17 cellular contexts compared by ENCODE assay signal in genomic region chr6:95094751-95095150, GRCh38.
DNase-seq lines count a peak whose midpoint lies in the region; ATAC-seq, FAIRE-seq and TF ChIP-seq lines count a peak whose summit lies in the region.
"Had no signal": no experiment of that assay in that cellular context is flagged by ENCODE, and none has a peak within 500 bp of the region (broad histone marks: within the 10 kb centered on the region; RNA-seq: fewer than 3 reads in every experiment).

No MANE protein-coding gene starts in this region.

- dilution Hi-C loops in keratinocyte (cut with MboI; ENCODE audit: extremely low pct_ligation_motif_present, low sequenced_read_pairs), result no loop called here

- H3K4me3 Mint-ChIP-seq in astrocyte (ENCODE audit: unreplicated experiment), result no peak overlapping the region
- H3K4me3 Mint-ChIP-seq: activated CD4-positive, alpha-beta memory T cell treated with anti-CD3 and anti-CD28 coated beads, Interleukin-2, amount 10 ng/mL, durations not matched to agents 7 days and 5 days; activated naive CD4-positive, alpha-beta T cell treated with anti-CD3 and anti-CD28 coated beads, Interleukin-2, amount 10 ng/mL, durations not matched to agents 7 days and 5 days; memory B cell; T-helper 1 cell treated with Interleukin-12 subunit alpha and Interleukin-12 subunit beta and Interleukin-4 antibody, amounts not matched to agents 30 μg/mL and 1 μg/mL, for 36 hours had no signal

- H3K36me3 Mint-ChIP-seq in astrocyte (ENCODE audit: low read depth, unreplicated experiment), result no peaks in the 10 kb centered on the region
- H3K36me3 Mint-ChIP-seq: activated naive CD4-positive, alpha-beta T cell treated with anti-CD3 and anti-CD28 coated beads, Interleukin-2, amount 10 ng/mL, durations not matched to agents 7 days and 5 days; memory B cell had no signal

- H3K9ac ChIP-seq in HUES64 (ENCODE audit: low read depth, low read length) (peak overlapping the region; percentile 23; the same call in 1 of the 2 replicates), astrocyte (ENCODE audit: low read length) (peak overlapping the region; percentile 30), keratinocyte (ENCODE audit: control insufficient read depth, extremely low read depth, insufficient read depth, low read length) (peak overlapping the region; percentile 63), Karpas-422 (ENCODE audit: low read length) (no peak overlapping the region)
- H3K9ac ChIP-seq: BLaER1 treated with 17β-estradiol and CSF1 and Interleukin-3, amounts not matched to agents 10 nM and 100 nM had no signal

- H3K9me3 ChIP-seq in HUES64 (ENCODE audit: insufficient read depth, low read depth, low read length) (no peaks in the 10 kb centered on the region), astrocyte (ENCODE audit: insufficient read depth, low read depth, low read length) (no peaks in the 10 kb centered on the region), keratinocyte (ENCODE audit: control insufficient read depth, low read depth, low read length) (no peaks in the 10 kb centered on the region), Karpas-422 (ENCODE audit: low read length) (no peaks in the 10 kb centered on the region)
- H3K9me3 ChIP-seq: BLaER1 treated with 17β-estradiol and CSF1 and Interleukin-3, amounts not matched to agents 10 nM and 100 nM; heart left ventricle; stomach had no signal

- no CpG with 5 or more reads among the region's 2 CpGs for WGBS in HUES64

- H3K27me3 ChIP-seq in HUES64 (ENCODE audit: insufficient read depth, low read length) (no peaks in the 10 kb centered on the region), astrocyte (ENCODE audit: insufficient read depth, low read length) (no peaks in the 10 kb centered on the region), keratinocyte (ENCODE audit: control insufficient read depth, extremely low read depth, insufficient read depth, low read length) (no peaks in the 10 kb centered on the region), Karpas-422 (ENCODE audit: low read length) (no peaks in the 10 kb centered on the region)
- H3K27me3 ChIP-seq: BLaER1 treated with 17β-estradiol and CSF1 and Interleukin-3, amounts not matched to agents 10 nM and 100 nM had no signal

- H3K27ac Mint-ChIP-seq in astrocyte (ENCODE audit: unreplicated experiment), result no peak overlapping the region
- H3K27ac Mint-ChIP-seq: activated CD4-positive, alpha-beta memory T cell treated with anti-CD3 and anti-CD28 coated beads, Interleukin-2, amount 10 ng/mL, durations not matched to agents 7 days and 5 days; activated naive CD4-positive, alpha-beta T cell treated with anti-CD3 and anti-CD28 coated beads, Interleukin-2, amount 10 ng/mL, durations not matched to agents 7 days and 5 days; memory B cell; T-helper 1 cell treated with Interleukin-12 subunit alpha and Interleukin-12 subunit beta and Interleukin-4 antibody, amounts not matched to agents 30 μg/mL and 1 μg/mL, for 36 hours had no signal

- H3K4me1 ChIP-seq in HUES64 (ENCODE audit: insufficient read depth, low read length) (peaks cover 12% of the 10 kb centered on the region; the same call in 1 of the 2 replicates), astrocyte (ENCODE audit: insufficient read depth, low read length) (peaks cover 11% of the 10 kb centered on the region), keratinocyte (ENCODE audit: control insufficient read depth, extremely low read depth, insufficient read depth, low read length) (peaks cover 30% of the 10 kb centered on the region), Karpas-422 (ENCODE audit: low read length) (no peaks in the 10 kb centered on the region)
- H3K4me1 ChIP-seq: BLaER1 treated with 17β-estradiol and CSF1 and Interleukin-3, amounts not matched to agents 10 nM and 100 nM; heart left ventricle had no signal

- H3K4me3 ChIP-seq in HUES64 (ENCODE audit: low read length) (no peak overlapping the region), astrocyte (ENCODE audit: insufficient read depth, low read depth, low read length) (peak overlapping the region; percentile 45), keratinocyte (ENCODE audit: control insufficient read depth in 2 of 3, extremely low read depth in 1 of 3, insufficient read depth in 2 of 3, low read depth in 1 of 3, low read length in 3 of 3) (peak overlapping the region in 2 of 3 experiments; percentile 58 to 59), Karpas-422 (ENCODE audit: low read length) (no peak overlapping the region)
- H3K4me3 ChIP-seq: BLaER1 treated with 17β-estradiol and CSF1 and Interleukin-3, amounts not matched to agents 10 nM and 100 nM; heart left ventricle; stomach had no signal

- H3K9me1 ChIP-seq in keratinocyte (ENCODE audit: control insufficient read depth, extremely low read depth, insufficient read depth, low read length), result no peaks in the 10 kb centered on the region

- H3K79me2 ChIP-seq in astrocyte (ENCODE audit: insufficient read depth, low read length), result no peaks in the 10 kb centered on the region
- no peaks in the 10 kb centered on the region for H3K79me2 ChIP-seq in keratinocyte (ENCODE audit: control insufficient read depth, insufficient read depth, low read length)
- H3K79me2 ChIP-seq in Karpas-422 (ENCODE audit: low read length), result no peaks in the 10 kb centered on the region

- no peaks in the 10 kb centered on the region for H3K36me3 ChIP-seq in HUES64 (ENCODE audit: insufficient read depth, low read length)
- no peaks in the 10 kb centered on the region for H3K36me3 ChIP-seq in astrocyte (ENCODE audit: insufficient read depth, low read length)
- no peaks in the 10 kb centered on the region for H3K36me3 ChIP-seq in keratinocyte (ENCODE audit: control insufficient read depth in 2 of 2, extremely low read depth in 1 of 2, insufficient read depth in 2 of 2, low read length in 2 of 2)
- H3K36me3 ChIP-seq in Karpas-422 (ENCODE audit: insufficient read depth, low read length), result no peaks in the 10 kb centered on the region
- H3K36me3 ChIP-seq: BLaER1 treated with 17β-estradiol and CSF1 and Interleukin-3, amounts not matched to agents 10 nM and 100 nM; heart left ventricle; stomach had no signal

- H4K20me1 ChIP-seq in astrocyte (ENCODE audit: insufficient read depth, low read length), result no peaks in the 10 kb centered on the region
- no peaks in the 10 kb centered on the region for H4K20me1 ChIP-seq in keratinocyte (ENCODE audit: control insufficient read depth, extremely low read depth, insufficient read depth, low read length)
- no peaks in the 10 kb centered on the region for H4K20me1 ChIP-seq in Karpas-422 (ENCODE audit: insufficient read depth, low read depth, low read length)
- H4K20me1 ChIP-seq: BLaER1 treated with 17β-estradiol and CSF1 and Interleukin-3, amounts not matched to agents 10 nM and 100 nM had no signal

- peaks cover 16% of the 10 kb centered on the region for H3K4me1 Mint-ChIP-seq in astrocyte (ENCODE audit: low read depth, unreplicated experiment)
- H3K4me1 Mint-ChIP-seq: activated CD4-positive, alpha-beta memory T cell treated with anti-CD3 and anti-CD28 coated beads, Interleukin-2, amount 10 ng/mL, durations not matched to agents 7 days and 5 days; activated naive CD4-positive, alpha-beta T cell treated with anti-CD3 and anti-CD28 coated beads, Interleukin-2, amount 10 ng/mL, durations not matched to agents 7 days and 5 days; memory B cell had no signal

- H3K9me3 Mint-ChIP-seq in astrocyte (ENCODE audit: unreplicated experiment), result no peaks in the 10 kb centered on the region
- H3K9me3 Mint-ChIP-seq: activated CD4-positive, alpha-beta memory T cell treated with anti-CD3 and anti-CD28 coated beads, Interleukin-2, amount 10 ng/mL, durations not matched to agents 7 days and 5 days; activated naive CD4-positive, alpha-beta T cell treated with anti-CD3 and anti-CD28 coated beads, Interleukin-2, amount 10 ng/mL, durations not matched to agents 7 days and 5 days; memory B cell; T-helper 1 cell treated with Interleukin-12 subunit alpha and Interleukin-12 subunit beta and Interleukin-4 antibody, amounts not matched to agents 30 μg/mL and 1 μg/mL, for 36 hours had no signal

- ATAC-seq in GM21528 (IDR thresholded peaks at IDR 0.05; ENCODE audit: low FRiP score, unreplicated experiment), result no peak
- no peak for ATAC-seq in GM21723 (IDR thresholded peaks at IDR 0.05; ENCODE audit: unreplicated experiment)
- ATAC-seq: heart left ventricle had no signal

- TF ChIP-seq CTCF in astrocyte (IDR thresholded peaks at IDR 0.05; ENCODE audit: insufficient read depth, low read depth, low read length) (no peak), keratinocyte (optimal IDR thresholded peaks at IDR 0.05 in 1 of 3, IDR thresholded peaks at IDR 0.05 in 1 of 3, conservative IDR thresholded peaks at IDR 0.05 in 1 of 3; ENCODE audit: extremely low read depth in 1 of 3, insufficient read depth in 2 of 3, low read length in 3 of 3) (no peak)

- no peak overlapping the region for H2AFZ ChIP-seq in astrocyte (ENCODE audit: low read depth, low read length)
- peak overlapping the region; percentile 64 for H2AFZ ChIP-seq in keratinocyte (ENCODE audit: control insufficient read depth, low read length)
- no peak overlapping the region for H2AFZ ChIP-seq in Karpas-422 (ENCODE audit: low read length)

- H3K9me2 ChIP-seq in Karpas-422 (replicated peaks; ENCODE audit: insufficient read depth, low read length), result no peaks in the 10 kb centered on the region

- peak; percentile 11 for DNase-seq in AG20443 (ENCODE audit: low spot score)
- DNase-seq in astrocyte (ENCODE audit: low read depth), result peak; percentile 66
- peak; percentile 41 for DNase-seq in keratinocyte (ENCODE audit: low read depth, low spot score)
- no peak for DNase-seq in Karpas-422
- DNase-seq in mucosa of gallbladder (ENCODE audit: low spot score), result no peak
- DNase-seq: activated CD4-positive, alpha-beta memory T cell treated with anti-CD3 and anti-CD28 coated beads, Interleukin-2, amount 10 ng/mL, durations not matched to agents 7 days and 5 days; activated naive CD4-positive, alpha-beta T cell treated with anti-CD3 and anti-CD28 coated beads, Interleukin-2, amount 10 ng/mL, durations not matched to agents 7 days and 5 days; GF-D8; heart left ventricle; posterior cingulate gyrus; stomach had no signal

- no peak overlapping the region; the same call in 1 of the 2 replicates for H3K27ac ChIP-seq in HUES64 (ENCODE audit: low read depth, low read length)
- H3K27ac ChIP-seq in astrocyte (ENCODE audit: low read depth, low read length), result peak overlapping the region; percentile 75
- H3K27ac ChIP-seq in keratinocyte (ENCODE audit: control insufficient read depth, insufficient read depth, low read length), result peak overlapping the region; percentile 91
- H3K27ac ChIP-seq in Karpas-422 (ENCODE audit: low read length), result no peak overlapping the region
- H3K27ac ChIP-seq: BLaER1 treated with 17β-estradiol and CSF1 and Interleukin-3, amounts not matched to agents 10 nM and 100 nM; heart left ventricle; stomach had no signal

- FAIRE-seq in astrocyte (lab: Jason Lieb, UNC) (no peak), keratinocyte (lab: Jason Lieb, UNC) (no peak)

- no peaks in the 10 kb centered on the region for H3K27me3 Mint-ChIP-seq in astrocyte (ENCODE audit: low read depth, unreplicated experiment)
- H3K27me3 Mint-ChIP-seq: activated CD4-positive, alpha-beta memory T cell treated with anti-CD3 and anti-CD28 coated beads, Interleukin-2, amount 10 ng/mL, durations not matched to agents 7 days and 5 days; activated naive CD4-positive, alpha-beta T cell treated with anti-CD3 and anti-CD28 coated beads, Interleukin-2, amount 10 ng/mL, durations not matched to agents 7 days and 5 days; memory B cell had no signal

- H3K4me2 ChIP-seq in astrocyte (ENCODE audit: low read length) (peak overlapping the region; percentile 67), keratinocyte (ENCODE audit: control insufficient read depth, extremely low read depth, insufficient read depth, low read depth, low read length) (peak overlapping the region; percentile 81), Karpas-422 (ENCODE audit: low read depth, low read length, poor library complexity, severe bottlenecking) (no peak overlapping the region)
- H3K4me2 ChIP-seq: BLaER1 treated with 17β-estradiol and CSF1 and Interleukin-3, amounts not matched to agents 10 nM and 100 nM had no signal

Comparison
In these comparisons a context has a peak if more than half of its experiments do, and no peak if none do; other contexts are left out.
1. DNase-seq: peak in AG20443 (single experiment), astrocyte (single experiment) and keratinocyte (single experiment); none in Karpas-422 (single experiment) and mucosa of gallbladder (single experiment).
2. H3K27ac ChIP-seq: peak in astrocyte (single experiment) and keratinocyte (single experiment); none in HUES64 (single experiment) and Karpas-422 (single experiment).
3. H3K4me3 ChIP-seq: peak in astrocyte (single experiment) and keratinocyte (2 of 3); none in HUES64 (single experiment) and Karpas-422 (single experiment).